Comparison of ENCODE assay signal across 1 cellular context in the genomic region with DNA sequence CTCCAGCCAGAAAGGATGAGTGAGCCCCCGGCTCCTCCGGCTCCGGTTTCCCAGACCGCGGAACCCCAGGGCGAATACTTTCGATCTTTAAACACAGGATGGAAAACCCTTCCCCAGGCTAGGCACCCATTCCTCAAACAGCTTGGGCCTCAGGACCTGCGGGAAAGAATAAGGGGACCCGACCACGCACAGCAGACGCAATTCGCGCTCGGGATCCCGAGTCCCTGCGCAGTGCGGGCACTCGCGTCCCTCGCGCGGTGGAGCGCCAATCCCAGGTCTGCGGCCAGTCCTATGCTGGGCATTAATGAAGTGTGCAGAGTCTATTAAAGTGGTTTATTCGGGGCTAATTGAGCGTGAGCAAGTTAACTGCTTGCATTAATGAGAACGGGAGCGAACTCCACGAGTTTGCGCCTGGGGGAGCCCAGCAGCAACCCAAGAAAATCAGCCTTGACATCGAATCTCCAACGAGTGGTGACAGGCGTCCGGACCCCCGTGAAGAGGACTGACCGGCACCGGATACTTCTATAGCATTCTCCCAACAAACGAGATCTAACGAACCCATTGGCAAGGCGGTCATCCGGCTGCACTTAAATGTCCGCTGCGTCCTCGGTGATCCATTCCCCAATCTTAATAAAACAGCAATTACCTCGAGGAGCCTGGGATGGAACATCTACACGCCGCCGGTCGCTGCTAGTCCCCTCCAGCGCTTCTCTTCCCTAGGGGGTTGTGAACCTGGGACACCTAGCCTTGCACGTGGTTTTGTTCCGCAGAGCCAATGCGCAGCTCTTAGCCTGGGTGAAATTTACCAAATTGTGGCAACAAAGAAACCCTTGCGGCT.
TF ChIP-seq lines count a peak whose summit lies in the region.

No MANE protein-coding gene starts in this region.

TF ChIP-seq in GM23338, 12 proteins besides CTCF, POLR2A, EP300 and RAD21 (continued from another document):
- no peak for TF ChIP-seq ZNF462 (CRISPR knock-in tag; IDR thresholded peaks at IDR 0.05)
